In the genomic region with DNA sequence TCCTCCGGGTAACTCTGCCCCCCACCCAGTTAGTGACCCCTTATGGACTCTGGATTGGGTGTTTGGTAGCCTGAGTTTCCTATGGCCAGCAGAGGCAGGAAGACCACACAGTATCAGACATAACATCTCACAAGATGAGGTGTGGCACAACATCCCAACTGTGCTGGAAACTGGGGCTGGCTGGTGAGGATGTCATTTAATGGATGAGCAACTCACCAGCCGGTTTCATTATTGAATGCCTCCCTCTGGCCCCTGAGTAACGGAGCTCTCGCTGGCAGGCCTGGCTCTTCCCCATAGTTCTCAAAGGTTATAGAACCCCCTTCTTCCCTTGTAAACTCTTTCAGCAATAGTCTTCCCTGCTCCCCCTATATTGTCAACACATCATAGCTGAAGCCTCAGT, we compare ENCODE assay signal across 19 cellular contexts.
DNase-seq lines count a peak whose midpoint lies in the region; ATAC-seq and TF ChIP-seq lines count a peak whose summit lies in the region.
"Had no signal": no experiment of that assay in that cellular context is flagged by ENCODE, and none has a peak within 500 bp of the region (broad histone marks: within the 10 kb centered on the region; RNA-seq: fewer than 3 reads in every experiment).

No MANE protein-coding gene starts in this region.

- no peaks in the 10 kb centered on the region for H3K79me2 ChIP-seq in OCI-LY1 (ENCODE audit: insufficient read depth, low read length)

- H3K4me2 ChIP-seq in BLaER1 treated with 17β-estradiol and CSF1 and Interleukin-3, amounts not matched to agents 10 nM and 100 nM: peak overlapping the region; percentile 50 to 91 (median 71)
- H3K4me2 ChIP-seq in OCI-LY1 (ENCODE audit: low read length): peak overlapping the region; percentile 27; the same call in 1 of the 2 replicates
- H3K4me2 ChIP-seq: A549, KMS-11 had no signal

- no peaks in the 10 kb centered on the region for H3F3A ChIP-seq in OCI-LY1 (ENCODE audit: insufficient read depth, low read length)

- no peak for TF ChIP-seq POLR2A in spleen (IDR thresholded peaks at IDR 0.05)

- 68 to 77% (median 74%) methylated on average over 4 of the region's 4 CpGs for WGBS in spleen, 5 donors

- H3K9me2 ChIP-seq in OCI-LY1 (ENCODE audit: low read depth, low read length): no peaks in the 10 kb centered on the region

- no peaks in the 10 kb centered on the region for H3K36me3 ChIP-seq in BLaER1 treated with 17β-estradiol and CSF1 and Interleukin-3, amounts not matched to agents 10 nM and 100 nM
- no peaks in the 10 kb centered on the region for H3K36me3 ChIP-seq in OCI-LY1 (ENCODE audit: insufficient read depth, low read length)
- no peaks in the 10 kb centered on the region for H3K36me3 ChIP-seq in spleen

- peak overlapping the region in 8 of 11 experiments; percentile 30 to 64 (median 50); a peak in 16 of 22 replicates for H3K27ac ChIP-seq in BLaER1 treated with 17β-estradiol and CSF1 and Interleukin-3, amounts not matched to agents 10 nM and 100 nM
- H3K27ac ChIP-seq in OCI-LY1 (ENCODE audit: low read depth, low read length, poor library complexity, severe bottlenecking) (peak overlapping the region; percentile 24), spleen (peak overlapping the region in 5 of 8 donors; percentile 22 to 93 (median 88))
- H3K27ac ChIP-seq: A549, C4-2B, KMS-11 had no signal

- intact Hi-C loops in spleen (cut with DNase I; ENCODE audit: low total_unique reads): no loop called here

- H3K4me1 ChIP-seq in BLaER1 treated with 17β-estradiol and CSF1 and Interleukin-3, amounts not matched to agents 10 nM and 100 nM: peaks cover 44 to 92% (median 88%) of the 10 kb centered on the region in 10 experiments
- H3K4me1 ChIP-seq in OCI-LY1 (ENCODE audit: insufficient read depth, low read length, severe bottlenecking) (peaks cover 61% of the 10 kb centered on the region), spleen (peaks cover 0 to 80% (median 34%) of the 10 kb centered on the region in 6 donors)
- H3K4me1 ChIP-seq: A549 had no signal

- no peak for TF ChIP-seq CTCF in OCI-LY1 (IDR thresholded peaks at IDR 0.05; ENCODE audit: low read length)
- TF ChIP-seq CTCF in glutamatergic neuron (IDR thresholded peaks at IDR 0.05; ENCODE audit: partially characterized antibody, unreplicated experiment): no peak
- TF ChIP-seq CTCF in spleen (IDR thresholded peaks at IDR 0.05 in 8 of 11, conservative IDR thresholded peaks at IDR 0.05 in 3 of 11): no peak

- H3K27me3 ChIP-seq in BLaER1 treated with 17β-estradiol and CSF1 and Interleukin-3, amounts not matched to agents 10 nM and 100 nM: no peaks in the 10 kb centered on the region
- no peaks in the 10 kb centered on the region for H3K27me3 ChIP-seq in OCI-LY1 (ENCODE audit: insufficient read depth, low read length)
- H3K27me3 ChIP-seq in spleen (replicated peaks in 1 of 7): no peaks in the 10 kb centered on the region

- no peaks in the 10 kb centered on the region for H3K27me3 Mint-ChIP-seq in glutamatergic neuron (ENCODE audit: unreplicated experiment)

- peak overlapping the region; percentile 4 for H3K4me3 Mint-ChIP-seq in glutamatergic neuron (ENCODE audit: unreplicated experiment)
- H3K4me3 Mint-ChIP-seq: HFFc6 had no signal

- peaks cover 0 to 14% (median 4%) of the 10 kb centered on the region in 11 experiments; a peak in 9 of 22 replicates for H3K9me3 ChIP-seq in BLaER1 treated with 17β-estradiol and CSF1 and Interleukin-3, amounts not matched to agents 10 nM and 100 nM (replicated peaks in 1 of 11)
- no peaks in the 10 kb centered on the region for H3K9me3 ChIP-seq in OCI-LY1 (ENCODE audit: low read length)
- H3K9me3 ChIP-seq in spleen: no peaks in the 10 kb centered on the region
- H3K9me3 ChIP-seq: A549 had no signal

- no peak for ATAC-seq in GM18907 (IDR thresholded peaks at IDR 0.05; ENCODE audit: unreplicated experiment)
- ATAC-seq: A549, SK-N-SH treated with all-trans-retinoic acid at 6 μM for 48 hours had no signal

- peaks cover 2% of the 10 kb centered on the region for H3K4me1 Mint-ChIP-seq in glutamatergic neuron (ENCODE audit: low read depth, unreplicated experiment)

- H3K4me3 ChIP-seq in BLaER1 treated with 17β-estradiol and CSF1 and Interleukin-3, amounts not matched to agents 10 nM and 100 nM: no peak overlapping the region
- no peak overlapping the region for H3K4me3 ChIP-seq in OCI-LY1 (ENCODE audit: low read depth, low read length, poor library complexity, severe bottlenecking)
- H3K4me3 ChIP-seq in spleen: no peak overlapping the region
- H3K4me3 ChIP-seq: A549 had no signal

- H2AFZ ChIP-seq in OCI-LY1 (ENCODE audit: low read length): no peak overlapping the region

- DNase-seq in glutamatergic neuron: no peak
- no peak for DNase-seq in spleen
- DNase-seq in NCI-H187 treated with DMSO at 0.1 percent for 48 hours (lab: John Stamatoyannopoulos, UW): no peak
- DNase-seq in hepatic stellate cell (ENCODE audit: low spot score): no peak
- DNase-seq: DMS79 treated with DMSO at 0.1 percent for 48 hours, H7, HFFc6, NCI-H1417 treated with DMSO at 0.1 percent for 48 hours, NCI-H1930, NCI-H2171, NCI-H446 treated with DMSO at 0.1 percent for 48 hours, SIG-M5 had no signal

- H3K27ac Mint-ChIP-seq in glutamatergic neuron (ENCODE audit: unreplicated experiment): no peak overlapping the region
- H3K27ac Mint-ChIP-seq: HFFc6 had no signal

- no peaks in the 10 kb centered on the region for H4K20me1 ChIP-seq in BLaER1 treated with 17β-estradiol and CSF1 and Interleukin-3, amounts not matched to agents 10 nM and 100 nM
- H4K20me1 ChIP-seq in OCI-LY1 (ENCODE audit: insufficient read depth, low read length): no peaks in the 10 kb centered on the region

- H3K36me3 Mint-ChIP-seq in glutamatergic neuron (ENCODE audit: unreplicated experiment): no peaks in the 10 kb centered on the region

- H3K9me3 Mint-ChIP-seq in glutamatergic neuron (ENCODE audit: unreplicated experiment): no peaks in the 10 kb centered on the region

- H3K9ac ChIP-seq in BLaER1 treated with 17β-estradiol and CSF1 and Interleukin-3, amounts not matched to agents 10 nM and 100 nM: peak overlapping the region in 4 of 11 experiments; percentile 11 to 38 (median 27); a peak in 4 of 22 replicates
- no peak overlapping the region; the same call in 1 of the 2 replicates for H3K9ac ChIP-seq in OCI-LY1 (ENCODE audit: low read length)
- H3K9ac ChIP-seq: KMS-11 had no signal

Comparison
In these comparisons a context has a peak if more than half of its experiments do, and no peak if none do; other contexts are left out.
1. H3K27ac ChIP-seq: peak in every context shown above with its lines; median percentile 88 in spleen; 50 in BLaER1 treated with 17β-estradiol and CSF1 and Interleukin-3, amounts not matched to agents 10 nM and 100 nM; 24 in OCI-LY1.